ENCODE assay signal across 8 cellular contexts in genomic region chr14:54440870-54441868, GRCh38. TPM values are rescaled to one million over a fixed set of nuclear protein-coding genes. Genes with fewer than 3 reads are reported as not detected.
DNase-seq lines count a peak whose midpoint lies in the region; ATAC-seq and TF ChIP-seq lines count a peak whose summit lies in the region.

Gene CNIH1, minus strand, starts transcription at chr14:54441374. Its CDS starts 47 bp downstream, at chr14:54441327.

- peak in 2 of 4 donors; percentile 72 to 77 for TF ChIP-seq POLR2A in upper lobe of left lung (IDR thresholded peaks at IDR 0.05)

- 0% methylated on average over 41 to 63 of the region's 100 CpGs for WGBS in upper lobe of left lung, 2 donors

- peak within 1 kb of the TSS; percentile 98 for H3K27ac Mint-ChIP-seq in activated naive CD8-positive, alpha-beta T cell treated with anti-CD3 and anti-CD28 coated beads, Interleukin-2, amount 50 U/mL, for 24 hours

- peak; percentile 91 for TF ChIP-seq CTCF in GM12874 (IDR thresholded peaks at IDR 0.05; ENCODE audit: insufficient read depth, low read depth, low read length)
- TF ChIP-seq CTCF in upper lobe of left lung (IDR thresholded peaks at IDR 0.05) = peak; percentile 84 to 98 (median 94)

- intact Hi-C loops in cardiac septum (cut with DNase I) (loop anchor here (1.0 kb wide), 1 partner anchor 47 kb away; the partner anchor contains the start of gene GMFB), posterior cingulate gyrus (cut with DNase I) (loop anchor here (1.0 to 5.0 kb wide), 3 partner anchors 45 to 66 kb away; partner anchors contain the start of gene CGRRF1)

- no peaks in the 10 kb centered on the region for H3K27me3 ChIP-seq in upper lobe of left lung

- H3K4me3 ChIP-seq in upper lobe of left lung = peak within 1 kb of the TSS; percentile 66 to 89 (median 82)

- DNase-seq in NCI-H1417 (lab: John Stamatoyannopoulos, UW) = peak; percentile 96 to 98 (median 97)
- peak; percentile 42 to 87 for DNase-seq in SW 1271 (lab: John Stamatoyannopoulos, UW)
- DNase-seq in activated naive CD8-positive, alpha-beta T cell treated with anti-CD3 and anti-CD28 coated beads, Interleukin-2, amount 50 U/mL, for 24 hours = peak; percentile 96
- DNase-seq in cardiac septum (ENCODE audit: low spot score) = peak; percentile 96
- peak; percentile 85 to 98 (median 90) for DNase-seq in posterior cingulate gyrus
- DNase-seq in upper lobe of left lung = peak; percentile 94 to 99

- peak; percentile 97 for ATAC-seq in HG02763 (IDR thresholded peaks at IDR 0.05; ENCODE audit: unreplicated experiment)
- ATAC-seq in activated naive CD8-positive, alpha-beta T cell treated with anti-CD3 and anti-CD28 coated beads, Interleukin-2, amount 50 U/mL, for 24 hours = peak; percentile 92
- peak; percentile 97 to 99 for ATAC-seq in upper lobe of left lung (ENCODE audit: low FRiP score in 2 of 2)

- no peaks in the 10 kb centered on the region for H3K9me3 ChIP-seq in upper lobe of left lung

- peak within 1 kb of the TSS; percentile 92 for H3K4me3 Mint-ChIP-seq in activated naive CD8-positive, alpha-beta T cell treated with anti-CD3 and anti-CD28 coated beads, Interleukin-2, amount 50 U/mL, for 24 hours

- peaks cover 21% of the 10 kb centered on the region for H3K36me3 Mint-ChIP-seq in activated naive CD8-positive, alpha-beta T cell treated with anti-CD3 and anti-CD28 coated beads, Interleukin-2, amount 50 U/mL, for 24 hours (ENCODE audit: low read depth)

- no peak for TF ChIP-seq EP300 in upper lobe of left lung (IDR thresholded peaks at IDR 0.05)

- H3K36me3 ChIP-seq in upper lobe of left lung = no peaks in the 10 kb centered on the region

- peaks cover 2% of the 10 kb centered on the region for H3K27me3 Mint-ChIP-seq in activated naive CD8-positive, alpha-beta T cell treated with anti-CD3 and anti-CD28 coated beads, Interleukin-2, amount 50 U/mL, for 24 hours

- H3K9me3 Mint-ChIP-seq in activated naive CD8-positive, alpha-beta T cell treated with anti-CD3 and anti-CD28 coated beads, Interleukin-2, amount 50 U/mL, for 24 hours = no peaks in the 10 kb centered on the region

- peaks cover 8 to 19% (median 14%) of the 10 kb centered on the region in 4 donors for H3K4me1 ChIP-seq in upper lobe of left lung

- H3K27ac ChIP-seq in upper lobe of left lung = peak within 1 kb of the TSS; percentile 88 to 96 (median 92)

- peaks cover 58% of the 10 kb centered on the region for H3K4me1 Mint-ChIP-seq in activated naive CD8-positive, alpha-beta T cell treated with anti-CD3 and anti-CD28 coated beads, Interleukin-2, amount 50 U/mL, for 24 hours

RNA-seq across cellular contexts. Expression of gene CNIH1, which starts in this region (rescaled TPM):
- total RNA-seq in cardiac septum (77.7 TPM), upper lobe of left lung (100 to 1,000 TPM in 1 of 6 donors, 10 to 100 TPM in 5; 37.7 to 105 (median 57.9) TPM)

Comparison
In these comparisons a context has a peak if more than half of its experiments do, and no peak if none do; other contexts are left out.
1. Peak in every context shown above with its lines: DNase-seq, ATAC-seq, H3K4me3 ChIP-seq and H3K27ac ChIP-seq.